In the genomic region with DNA sequence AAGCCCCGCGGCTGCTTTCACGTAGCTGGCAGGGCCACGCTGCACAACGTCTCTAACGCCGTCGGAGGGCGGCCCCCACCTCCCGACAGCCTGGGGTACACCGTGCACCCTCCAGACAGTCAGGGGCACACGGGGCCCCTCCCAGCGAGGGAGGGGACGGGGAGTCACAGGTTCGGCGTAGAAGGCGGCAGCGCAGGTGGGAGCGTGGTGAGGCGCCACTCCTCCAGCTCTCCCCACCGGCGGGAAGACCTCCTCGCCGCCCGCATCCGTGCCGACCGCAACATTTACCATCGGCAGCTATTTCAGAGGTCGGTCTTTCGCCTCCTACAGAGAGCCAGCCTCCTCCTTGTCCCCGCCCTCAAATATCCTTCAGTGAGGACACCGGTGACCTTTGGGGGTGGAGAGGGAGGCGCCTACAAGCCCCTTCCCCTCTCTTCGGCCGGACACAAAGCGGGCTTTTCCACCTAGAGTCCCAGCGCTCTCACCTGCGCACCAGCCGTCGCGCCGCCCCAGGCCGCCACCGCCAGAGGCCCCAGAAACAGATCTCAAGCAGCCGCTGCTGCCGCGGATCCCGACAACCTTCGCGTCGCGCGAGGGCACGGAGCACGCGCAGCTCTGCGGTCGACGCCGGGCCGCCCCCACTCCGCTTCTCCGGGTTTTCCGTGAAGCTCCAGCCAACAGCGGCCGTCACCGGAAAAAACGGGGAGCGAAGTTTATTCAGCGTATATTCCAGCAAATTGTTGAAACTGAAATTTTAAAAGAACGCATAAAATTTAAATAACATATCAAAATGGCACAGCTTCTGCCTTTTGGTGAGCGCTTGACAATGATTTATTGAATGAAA, we compare ENCODE assay signal across 8 cellular contexts. TPM values are rescaled to one million over a fixed set of nuclear protein-coding genes. Genes with fewer than 3 reads are reported as not detected.
DNase-seq lines count a peak whose midpoint lies in the region; ATAC-seq lines count a peak whose summit lies in the region.

A gene (minus strand): TSS at position 600 of the 844 bp plus-strand sequence. CDS start 20,708 bp downstream, outside the sequence.

- peak within 1 kb of the TSS; percentile 98 for H3K27ac ChIP-seq in angular gyrus (ENCODE audit: low read depth, low read length)
- peak within 1 kb of the TSS; percentile 72 to 87 for H3K27ac ChIP-seq in aorta (ENCODE audit: low read depth in 1 of 2, low read length in 2 of 2)

- no peaks in the 10 kb centered on the region for H3K36me3 ChIP-seq in aorta (ENCODE audit: control insufficient read depth in 1 of 2, insufficient read depth in 2 of 2, low read length in 1 of 2)

- H3K4me3 ChIP-seq in aorta (ENCODE audit: low read length in 2 of 2) = peak within 1 kb of the TSS; percentile 69 to 92

- H3K4me1 ChIP-seq in aorta (ENCODE audit: control insufficient read depth in 1 of 2, insufficient read depth in 2 of 2, low read length in 2 of 2) = no peaks in the 10 kb centered on the region

- DNase-seq in NCI-H1694 (lab: John Stamatoyannopoulos, UW) (peak; percentile 61), T-helper 2 cell (peak; percentile 70 to 95 (median 82)), hepatic stellate cell (ENCODE audit: low spot score) (peak; percentile 86), renal cortical epithelial cell (ENCODE audit: low read depth) (peak; percentile 36), aorta (peak; percentile 96 to 98)

- intact Hi-C loops in aorta (cut with DNase I) = loop anchor here (2.0 to 10.0 kb wide), 3 partner anchors 215 to 1111 kb away; a partner anchor contains a TSS

- ATAC-seq in GM18498 (IDR thresholded peaks at IDR 0.05; ENCODE audit: unreplicated experiment) = peak; percentile 62
- ATAC-seq in HG02852 (IDR thresholded peaks at IDR 0.05; ENCODE audit: unreplicated experiment) = peak; percentile 63
- peak; percentile 96 for ATAC-seq in aorta (ENCODE audit: low FRiP score)

- no peaks in the 10 kb centered on the region for H3K9me3 ChIP-seq in aorta (ENCODE audit: control insufficient read depth, low read length)

- WGBS in aorta, 2 donors = 0% methylated on average over 61 to 73 of the region's 73 CpGs

- H3K27me3 ChIP-seq in aorta (ENCODE audit: control insufficient read depth in 1 of 2, insufficient read depth in 2 of 2, low read length in 1 of 2) = no peaks in the 10 kb centered on the region

RNA-seq across cellular contexts. Expression of the gene that starts here (rescaled TPM):
- total RNA-seq in renal cortical epithelial cell (7.6 and 25.4 TPM in 2 replicates), aorta (10 to 100 TPM; 12.0 to 15.3 TPM)
- polyA plus RNA-seq in aorta = 10 to 100 TPM; 18.5 to 19.4 TPM

Comparison
In these comparisons a context has a peak if more than half of its experiments do, and no peak if none do; other contexts are left out.
1. Peak in every context shown above with its lines: DNase-seq, ATAC-seq, H3K4me3 ChIP-seq and H3K27ac ChIP-seq.
2. DNase-seq: peak in every context shown above with its lines; median percentile 97 in aorta; 86 in hepatic stellate cell; 82 in T-helper 2 cell; 61 in NCI-H1694; 36 in renal cortical epithelial cell.